Comparison of ENCODE assay signal across 19 cellular contexts in the genomic region with DNA sequence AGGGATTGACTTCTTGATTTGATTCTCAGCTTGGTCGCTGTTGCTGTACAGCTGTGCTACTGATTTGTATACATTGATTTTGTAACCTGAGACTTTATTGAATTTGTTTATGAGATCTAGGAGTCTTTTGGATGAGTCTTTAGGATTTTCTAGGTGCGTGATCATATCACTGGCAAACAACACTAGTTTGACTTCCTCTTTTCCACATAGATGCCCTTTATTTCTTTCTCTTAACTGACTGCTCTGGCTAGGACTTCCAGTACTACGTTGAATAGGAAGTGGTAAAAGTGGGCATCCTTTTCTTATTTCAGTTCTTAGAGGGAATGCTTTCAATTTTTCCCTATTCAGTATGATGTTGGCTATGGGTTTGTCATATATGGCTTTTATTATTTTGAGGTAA.
"Had no signal": no experiment of that assay in that cellular context is flagged by ENCODE, and none has a peak within 500 bp of the region (broad histone marks: within the 10 kb centered on the region; RNA-seq: fewer than 3 reads in every experiment).

No MANE protein-coding gene starts in this region.

- H3K4me1 ChIP-seq: esophagus squamous epithelium, gastroesophageal sphincter, left ventricle myocardium inferior, lower lobe of right lung had no signal

- ATAC-seq: gastroesophageal sphincter, left cardiac atrium, lower lobe of right lung, natural killer cell, right cardiac atrium had no signal

- H3K9me3 Mint-ChIP-seq: dendritic cell treated with granulocyte-macrophage colony-stimulating factor and Interleukin-4, amounts not matched to agents 40 ng/mL and 50 ng/mL, for 4 days; memory B cell; natural killer cell; neural crest cell had no signal

- H3K36me3 Mint-ChIP-seq: immature natural killer cell, memory B cell, natural killer cell had no signal

- FAIRE-seq: kidney had no signal

- H3K36me3 ChIP-seq: esophagus squamous epithelium, gastroesophageal sphincter, left ventricle myocardium inferior, lower lobe of right lung, ovary had no signal

- H3K27ac Mint-ChIP-seq: dendritic cell treated with granulocyte-macrophage colony-stimulating factor and Interleukin-4, amounts not matched to agents 40 ng/mL and 50 ng/mL, for 4 days; immature natural killer cell; memory B cell; mesothelial cell of epicardium; natural killer cell had no signal

- H3K4me1 Mint-ChIP-seq: immature natural killer cell, memory B cell, natural killer cell, neural crest cell had no signal

- DNase-seq: esophagus squamous epithelium; foreskin fibroblast; immature natural killer cell; kidney; left cardiac atrium; left ventricle myocardium inferior; lower lobe of right lung; natural killer cell; ovary; right cardiac atrium; stimulated activated CD4-positive, alpha-beta T cell treated with anti-CD3 and anti-CD28 coated beads, Interleukin-2, amount 100 ng/mL, for 48 hours; stimulated activated naive CD4-positive, alpha-beta T cell treated with Interleukin-2 at 50 U/mL for 16 hours; trophoblast cell had no signal

- H3K27ac ChIP-seq: esophagus squamous epithelium, gastroesophageal sphincter, left ventricle myocardium inferior, lower lobe of right lung, ovary had no signal

- H3K4me3 Mint-ChIP-seq: dendritic cell treated with granulocyte-macrophage colony-stimulating factor and Interleukin-4, amounts not matched to agents 40 ng/mL and 50 ng/mL, for 4 days; immature natural killer cell; memory B cell; mesothelial cell of epicardium; natural killer cell; neural crest cell had no signal

- H3K27me3 Mint-ChIP-seq: dendritic cell treated with granulocyte-macrophage colony-stimulating factor and Interleukin-4, amounts not matched to agents 40 ng/mL and 50 ng/mL, for 4 days; memory B cell had no signal

- H3K4me3 ChIP-seq: esophagus squamous epithelium, gastroesophageal sphincter, left ventricle myocardium inferior, lower lobe of right lung, ovary, smooth muscle cell had no signal

- H3K27me3 ChIP-seq: esophagus squamous epithelium, gastroesophageal sphincter, ovary had no signal

- H3K4me2 ChIP-seq: smooth muscle cell had no signal

- H3K9me3 ChIP-seq: esophagus squamous epithelium, gastroesophageal sphincter, left ventricle myocardium inferior, lower lobe of right lung, ovary had no signal
